ENCODE assay signal across 8 cellular contexts in the genomic region with DNA sequence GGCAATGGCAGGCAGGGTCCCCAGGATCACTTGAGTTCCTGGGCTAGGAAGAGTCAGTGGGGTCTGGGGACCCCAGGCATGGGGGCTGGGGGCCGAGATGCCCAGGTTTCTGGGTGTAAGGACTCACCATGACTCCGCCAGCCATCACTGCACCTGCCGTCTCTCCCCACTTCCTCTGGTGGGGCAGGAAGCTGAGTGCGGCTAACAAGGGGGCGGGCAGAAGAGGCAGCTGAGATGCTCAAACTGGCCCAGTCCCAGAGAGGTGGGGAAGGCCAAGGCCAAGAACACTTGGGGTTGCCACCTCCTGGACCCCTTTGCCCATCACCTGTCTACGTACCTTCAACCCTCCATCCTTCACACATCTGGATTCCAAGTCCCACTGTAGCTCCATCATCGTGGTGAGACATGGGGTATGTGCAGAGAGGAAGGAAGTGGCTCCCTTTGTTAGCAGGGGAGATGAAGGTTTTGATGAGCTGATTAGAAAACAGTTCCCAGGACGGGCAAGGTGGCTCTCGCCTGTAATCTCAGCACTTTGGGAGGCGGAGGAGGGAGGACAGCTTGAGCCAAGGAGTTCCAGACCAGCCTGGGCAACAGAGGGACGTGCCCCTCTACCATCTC. TPM values are rescaled to one million over a fixed set of nuclear protein-coding genes. Genes with fewer than 3 reads are reported as not detected.
DNase-seq lines count a peak whose midpoint lies in the region; ATAC-seq, FAIRE-seq and TF ChIP-seq lines count a peak whose summit lies in the region.

A gene with protein sequence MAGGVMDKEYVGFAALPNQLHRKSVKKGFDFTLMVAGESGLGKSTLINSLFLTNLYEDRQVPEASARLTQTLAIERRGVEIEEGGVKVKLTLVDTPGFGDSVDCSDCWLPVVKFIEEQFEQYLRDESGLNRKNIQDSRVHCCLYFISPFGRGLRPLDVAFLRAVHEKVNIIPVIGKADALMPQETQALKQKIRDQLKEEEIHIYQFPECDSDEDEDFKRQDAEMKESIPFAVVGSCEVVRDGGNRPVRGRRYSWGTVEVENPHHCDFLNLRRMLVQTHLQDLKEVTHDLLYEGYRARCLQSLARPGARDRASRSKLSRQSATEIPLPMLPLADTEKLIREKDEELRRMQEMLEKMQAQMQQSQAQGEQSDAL (minus strand): TSS at position 164 of the 618 bp plus-strand sequence. CDS start 19 bp downstream, at position 145.

- POLR2A ChIA-PET in endothelial cell of umbilical vein (lab: Charles Lee): no interaction called here

- peak; percentile 33 for ATAC-seq in GM21529 (IDR thresholded peaks at IDR 0.05; ENCODE audit: unreplicated experiment)
- no peak for ATAC-seq in GM19467 (IDR thresholded peaks at IDR 0.05; ENCODE audit: unreplicated experiment)
- no peak for ATAC-seq in HG03095 (IDR thresholded peaks at IDR 0.05; ENCODE audit: unreplicated experiment)

- no peaks in the 10 kb centered on the region for H3K9me3 ChIP-seq in endothelial cell of umbilical vein (replicated peaks; ENCODE audit: control insufficient read depth, insufficient read depth, low read length)

- intact Hi-C loops in endothelial cell of umbilical vein (cut with micrococcal nuclease): no loop called here

- no peak within 1 kb of the TSS for H2AFZ ChIP-seq in endothelial cell of umbilical vein (ENCODE audit: low read depth, low read length)

- no peak within 1 kb of the TSS for H3K4me3 ChIP-seq in endothelial cell of umbilical vein (replicated peaks in 1 of 3; ENCODE audit: insufficient read depth in 1 of 3, low read depth in 1 of 3, low read length in 3 of 3)

- no peak for TF ChIP-seq CTCF in endothelial cell of umbilical vein (IDR thresholded peaks at IDR 0.05; ENCODE audit: extremely low read depth in 1 of 2, insufficient read depth in 1 of 2, low read depth in 1 of 2, low read length in 2 of 2)

- DNase-seq in activated CD4-positive, alpha-beta T cell treated with anti-CD3 and anti-CD28 coated beads for 4 hours: peak; percentile 71 to 73
- DNase-seq in endothelial cell of umbilical vein (ENCODE audit: low read depth, low spot score): no peak
- peak; percentile 51 to 55 for DNase-seq in stimulated activated CD8-positive, alpha-beta memory T cell treated with anti-CD3 and anti-CD28 coated beads, Interleukin-7, amount 100 ng/mL, for 1 hour (ENCODE audit: low read depth in 2 of 2)
- DNase-seq in SIG-M5 treated with dmso at 0.1 percent for 504 hours (lab: John Stamatoyannopoulos, UW; ENCODE audit: unreplicated experiment): no peak
- DNase-seq in NCI-H524 (lab: John Stamatoyannopoulos, UW): no peak

- TF ChIP-seq POLR2A in endothelial cell of umbilical vein (IDR thresholded peaks at IDR 0.05; ENCODE audit: low read depth, low read length): no peak

- no TSS peak for BruUV-seq in endothelial cell of umbilical vein (replicated peaks; lab: Mats Ljungman, UMichigan)

- dilution Hi-C loops in endothelial cell of umbilical vein (cut with MboI; ENCODE audit: extremely low pct_ligation_motif_present, low sequenced_read_pairs): no loop called here

- CTCF ChIA-PET in endothelial cell of umbilical vein (lab: Charles Lee): interaction anchor here (1.2 to 1.6 kb wide), 2 partner anchors 12 kb away, joined by 3 to 6 read pairs; a partner anchor contains a TSS

- H4K20me1 ChIP-seq in endothelial cell of umbilical vein (replicated peaks; ENCODE audit: control insufficient read depth, extremely low read depth, insufficient read depth, low read length): no peaks in the 10 kb centered on the region

- H3K36me3 ChIP-seq in endothelial cell of umbilical vein (ENCODE audit: control insufficient read depth in 2 of 2, extremely low read depth in 1 of 2, insufficient read depth in 2 of 2, low read length in 2 of 2): no peaks in the 10 kb centered on the region

- peak; percentile 37 for FAIRE-seq in endothelial cell of umbilical vein (lab: Jason Lieb, UNC)

- H3K9ac ChIP-seq in endothelial cell of umbilical vein (replicated peaks; ENCODE audit: extremely low read depth, insufficient read depth, low read length): no peak within 1 kb of the TSS

- no peaks in the 10 kb centered on the region for H3K9me1 ChIP-seq in endothelial cell of umbilical vein (replicated peaks; ENCODE audit: control insufficient read depth, extremely low read depth, insufficient read depth, low read length)

- no peaks in the 10 kb centered on the region for H3K79me2 ChIP-seq in endothelial cell of umbilical vein (ENCODE audit: control insufficient read depth, insufficient read depth, low read length)

- no peak within 1 kb of the TSS for H3K27ac ChIP-seq in endothelial cell of umbilical vein (ENCODE audit: insufficient read depth, low read depth, low read length)

- H3K4me2 ChIP-seq in endothelial cell of umbilical vein (ENCODE audit: insufficient read depth, low read length): no peak within 1 kb of the TSS

- peaks cover 8% of the 10 kb centered on the region for H3K4me1 ChIP-seq in endothelial cell of umbilical vein (ENCODE audit: control insufficient read depth, extremely low read depth, insufficient read depth, low read length)

- H3K27me3 ChIP-seq in endothelial cell of umbilical vein (ENCODE audit: control insufficient read depth in 2 of 2, insufficient read depth in 2 of 2, low read length in 2 of 2): no peaks in the 10 kb centered on the region

TF ChIP-seq in endothelial cell of umbilical vein, 7 proteins besides CTCF, POLR2A, EP300 and RAD21:
- no peak for TF ChIP-seq POLR2AphosphoS5 (IDR thresholded peaks at IDR 0.05; ENCODE audit: insufficient read depth, low read depth, low read length)
- TF ChIP-seq GATA2 (IDR thresholded peaks at IDR 0.05; ENCODE audit: insufficient read depth, insufficient read length, low read depth, low read length): no peak
- no peak for TF ChIP-seq FOS (IDR thresholded peaks at IDR 0.05; ENCODE audit: borderline replicate concordance, insufficient read depth, low read length)
- TF ChIP-seq, protein P1, sequence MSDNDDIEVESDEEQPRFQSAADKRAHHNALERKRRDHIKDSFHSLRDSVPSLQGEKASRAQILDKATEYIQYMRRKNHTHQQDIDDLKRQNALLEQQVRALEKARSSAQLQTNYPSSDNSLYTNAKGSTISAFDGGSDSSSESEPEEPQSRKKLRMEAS (IDR thresholded peaks at IDR 0.05; ENCODE audit: insufficient read depth, insufficient read length): no peak
- TF ChIP-seq EZH2 (IDR thresholded peaks at IDR 0.05; ENCODE audit: borderline replicate concordance, low read depth, low read length, severe bottlenecking): no peak
- no peak for TF ChIP-seq JUN (IDR thresholded peaks at IDR 0.05; ENCODE audit: borderline replicate concordance, insufficient read depth, insufficient read length, low read depth)
- no peak for TF ChIP-seq MYC (IDR thresholded peaks at IDR 0.05; ENCODE audit: low read depth, low read length)

RNA-seq across cellular contexts. Expression of the gene that starts here (rescaled TPM):
- 0.75 and 1.2 TPM in 2 replicates for total RNA-seq in endothelial cell of umbilical vein
- polyA plus RNA-seq in endothelial cell of umbilical vein: 0.06 and 0.07 TPM in 2 replicates
- 0.08 and 0.12 TPM in 2 replicates for polyA plus RNA-seq in endothelial cell of umbilical vein (2011; cell fraction: cytosol; rRNA removed)
- 0.24 and 0.64 TPM in 2 replicates for polyA plus RNA-seq in endothelial cell of umbilical vein (2011; cell fraction: nucleus; rRNA removed)
- 0.50 and 0.55 TPM in 2 replicates for polyA plus RNA-seq in endothelial cell of umbilical vein (2012)
- 0.19 and 0.39 TPM in 2 replicates for polyA minus RNA-seq in endothelial cell of umbilical vein
- not detected for polyA minus RNA-seq in endothelial cell of umbilical vein (2011; cell fraction: cytosol; rRNA and poly(A)+ RNA removed)
- 0.77 TPM in 1 of 2 replicates, not detected in the other for polyA minus RNA-seq in endothelial cell of umbilical vein (2011; cell fraction: nucleus; rRNA and poly(A)+ RNA removed)

Comparison
In these comparisons a context has a peak if more than half of its experiments do, and no peak if none do; other contexts are left out.
1. DNase-seq: peak in activated CD4-positive, alpha-beta T cell treated with anti-CD3 and anti-CD28 coated beads for 4 hours (2 of 2) and stimulated activated CD8-positive, alpha-beta memory T cell treated with anti-CD3 and anti-CD28 coated beads, Interleukin-7, amount 100 ng/mL, for 1 hour (2 of 2); none in endothelial cell of umbilical vein (single experiment), SIG-M5 treated with dmso at 0.1 percent for 504 hours (single experiment) and NCI-H524 (0 of 2).